23 cellular contexts compared by ENCODE assay signal in genomic region chr1:177706977-177707376, GRCh38.
"Had no signal": no experiment of that assay in that cellular context is flagged by ENCODE, and none has a peak within 500 bp of the region (broad histone marks: within the 10 kb centered on the region; RNA-seq: fewer than 3 reads in every experiment).

No MANE protein-coding gene starts in this region.

- H3K36me3 ChIP-seq: esophagus muscularis mucosa, gastrocnemius medialis, heart right ventricle, left ventricle myocardium inferior, lower lobe of right lung had no signal

- H3K9me3 ChIP-seq: esophagus muscularis mucosa, gastrocnemius medialis, heart right ventricle, left ventricle myocardium inferior, lower lobe of right lung, mucosa of descending colon had no signal

- H3K27ac ChIP-seq: coronary artery, dorsolateral prefrontal cortex, esophagus muscularis mucosa, gastrocnemius medialis, heart right ventricle, left ventricle myocardium inferior, lower lobe of right lung had no signal

- FAIRE-seq: colon, endothelial cell of umbilical vein, islet of Langerhans, keratinocyte had no signal

- H3K27me3 ChIP-seq: esophagus muscularis mucosa, gastrocnemius medialis had no signal

- DNase-seq: dermis blood vessel endothelial cell; dorsolateral prefrontal cortex; effector CD4-positive, alpha-beta T cell; effector memory CD4-positive, alpha-beta T cell; foreskin fibroblast; foreskin melanocyte; gastrocnemius medialis; glutamatergic neuron; head of caudate nucleus; heart right ventricle; hippocampal formation; left cardiac atrium; left ventricle myocardium inferior; lower lobe of right lung; mesenchymal stem cell; mucosa of descending colon; naive B cell had no signal

- ATAC-seq: gastrocnemius medialis, heart right ventricle, left cardiac atrium, lower lobe of right lung, mucosa of descending colon had no signal

- H3K4me1 ChIP-seq: esophagus muscularis mucosa, gastrocnemius medialis, heart right ventricle, left ventricle myocardium inferior, lower lobe of right lung had no signal

- H3K4me3 ChIP-seq: coronary artery, dorsolateral prefrontal cortex, esophagus muscularis mucosa, gastrocnemius medialis, heart right ventricle, left ventricle myocardium inferior, lower lobe of right lung, mucosa of descending colon had no signal
